In genomic region chr2:8475349-8476045, GRCh38 we compare ENCODE assay signal across 7 cellular contexts.
DNase-seq lines count a peak whose midpoint lies in the region; ATAC-seq and TF ChIP-seq lines count a peak whose summit lies in the region.

No MANE protein-coding gene starts in this region.

- TF ChIP-seq CTCF in progenitor cell of endocrine pancreas (IDR thresholded peaks at IDR 0.05; ENCODE audit: unreplicated experiment) (no peak), prostate gland (IDR thresholded peaks at IDR 0.05) (no peak), coronary artery (IDR thresholded peaks at IDR 0.05) (no peak)

- H3K36me3 ChIP-seq in prostate gland: no peaks in the 10 kb centered on the region

- H3K27ac ChIP-seq in prostate gland (no peak overlapping the region), coronary artery (no peak overlapping the region)

- no peaks in the 10 kb centered on the region for H3K27me3 Mint-ChIP-seq in activated CD4-positive, alpha-beta memory T cell treated with anti-CD3 and anti-CD28 coated beads for 36 hours
- peaks cover 3% of the 10 kb centered on the region for H3K27me3 Mint-ChIP-seq in progenitor cell of endocrine pancreas

- TF ChIP-seq POLR2A in prostate gland (IDR thresholded peaks at IDR 0.05): no peak

- POLR2A ChIA-PET in activated CD4-positive, alpha-beta memory T cell treated with anti-CD3 and anti-CD28 coated beads for 36 hours (lab: Charles Lee): interaction anchor here (1.1 to 4.7 kb wide), 6 partner anchors 10 to 210 kb away, joined by 3 to 20 read pairs (median 4); no protein-coding TSS in a partner anchor

- DNase-seq in activated CD4-positive, alpha-beta memory T cell treated with anti-CD3 and anti-CD28 coated beads for 36 hours: peak; percentile 76
- DNase-seq in progenitor cell of endocrine pancreas (ENCODE audit: low spot score, unreplicated experiment) (no peak), prostate gland (ENCODE audit: low spot score) (no peak), coronary artery (ENCODE audit: low spot score) (no peak), NCI-H1694 treated with DMSO at 0.1 percent for 48 hours (lab: John Stamatoyannopoulos, UW) (no peak)

- H3K4me3 ChIP-seq in prostate gland (no peak overlapping the region), coronary artery (no peak overlapping the region)

- H3K36me3 Mint-ChIP-seq in activated CD4-positive, alpha-beta memory T cell treated with anti-CD3 and anti-CD28 coated beads for 36 hours: peaks cover 5% of the 10 kb centered on the region
- H3K36me3 Mint-ChIP-seq in progenitor cell of endocrine pancreas (ENCODE audit: insufficient read depth): no peaks in the 10 kb centered on the region

- peak overlapping the region; percentile 84 for H3K27ac Mint-ChIP-seq in activated CD4-positive, alpha-beta memory T cell treated with anti-CD3 and anti-CD28 coated beads for 36 hours
- H3K27ac Mint-ChIP-seq in progenitor cell of endocrine pancreas: peak overlapping the region; percentile 42

- H3K27me3 ChIP-seq in prostate gland (replicated peaks; ENCODE audit: insufficient read depth): no peaks in the 10 kb centered on the region

- peaks cover 3% of the 10 kb centered on the region for H3K4me1 ChIP-seq in prostate gland (replicated peaks)

- intact Hi-C loops in activated CD4-positive, alpha-beta memory T cell treated with anti-CD3 and anti-CD28 coated beads for 36 hours (cut with micrococcal nuclease): loop anchor here (1.0 kb wide), 4 partner anchors 13 to 68 kb away; no protein-coding TSS in a partner anchor
- intact Hi-C loops in prostate gland (cut with DNase I): no loop called here

- peak overlapping the region; percentile 16 for H3K4me3 Mint-ChIP-seq in activated CD4-positive, alpha-beta memory T cell treated with anti-CD3 and anti-CD28 coated beads for 36 hours
- no peak overlapping the region for H3K4me3 Mint-ChIP-seq in progenitor cell of endocrine pancreas (ENCODE audit: low read depth)

- H3K9me3 ChIP-seq in prostate gland: no peaks in the 10 kb centered on the region

- no peaks in the 10 kb centered on the region for H3K9me3 Mint-ChIP-seq in activated CD4-positive, alpha-beta memory T cell treated with anti-CD3 and anti-CD28 coated beads for 36 hours
- H3K9me3 Mint-ChIP-seq in progenitor cell of endocrine pancreas (ENCODE audit: low read depth): no peaks in the 10 kb centered on the region

- WGBS in prostate gland: 62% methylated on average over 13 of the region's 13 CpGs

- ATAC-seq in GM18909 (IDR thresholded peaks at IDR 0.05; ENCODE audit: poor library complexity, unreplicated experiment): peak; percentile 27
- peak; percentile 38 for ATAC-seq in HG03378 (IDR thresholded peaks at IDR 0.05; ENCODE audit: unreplicated experiment)

- CTCF ChIA-PET in activated CD4-positive, alpha-beta memory T cell treated with anti-CD3 and anti-CD28 coated beads for 36 hours (lab: Charles Lee): interaction anchor here (0.6 to 1.4 kb wide), 3 partner anchors 15 to 69 kb away, joined by 3 to 5 read pairs (median 3); no protein-coding TSS in a partner anchor

- peaks cover 92% of the 10 kb centered on the region for H3K4me1 Mint-ChIP-seq in activated CD4-positive, alpha-beta memory T cell treated with anti-CD3 and anti-CD28 coated beads for 36 hours (ENCODE audit: low read depth)
- peaks cover 40% of the 10 kb centered on the region for H3K4me1 Mint-ChIP-seq in progenitor cell of endocrine pancreas (ENCODE audit: low read depth)
